ENCODE assay signal across 1 cellular context in the genomic region with DNA sequence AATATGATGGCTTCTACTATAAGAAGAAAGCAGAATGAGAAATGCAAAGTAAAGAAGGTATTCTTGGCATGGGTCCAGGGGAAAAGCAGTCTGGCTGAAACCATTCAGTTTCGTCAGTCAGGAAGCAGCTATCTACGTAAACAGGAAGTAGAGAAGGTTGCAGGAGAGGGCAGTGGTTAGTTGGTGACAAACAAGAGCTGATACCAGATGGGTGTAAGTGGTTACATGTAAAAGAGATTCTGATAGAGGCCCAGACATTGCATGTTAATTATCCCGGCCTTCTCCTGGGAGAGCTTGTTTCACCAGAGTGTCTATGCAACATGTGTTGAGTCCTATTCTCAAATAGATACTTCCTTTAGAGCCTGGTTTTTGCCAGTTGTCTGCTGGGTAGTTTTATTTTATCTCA.
TF ChIP-seq lines count a peak whose summit lies in the region.

No MANE protein-coding gene starts in this region.

TF ChIP-seq in HepG2, 621 proteins besides CTCF, POLR2A, EP300 and RAD21 (continued from another document and continues in another):
- TF ChIP-seq, protein P1, sequence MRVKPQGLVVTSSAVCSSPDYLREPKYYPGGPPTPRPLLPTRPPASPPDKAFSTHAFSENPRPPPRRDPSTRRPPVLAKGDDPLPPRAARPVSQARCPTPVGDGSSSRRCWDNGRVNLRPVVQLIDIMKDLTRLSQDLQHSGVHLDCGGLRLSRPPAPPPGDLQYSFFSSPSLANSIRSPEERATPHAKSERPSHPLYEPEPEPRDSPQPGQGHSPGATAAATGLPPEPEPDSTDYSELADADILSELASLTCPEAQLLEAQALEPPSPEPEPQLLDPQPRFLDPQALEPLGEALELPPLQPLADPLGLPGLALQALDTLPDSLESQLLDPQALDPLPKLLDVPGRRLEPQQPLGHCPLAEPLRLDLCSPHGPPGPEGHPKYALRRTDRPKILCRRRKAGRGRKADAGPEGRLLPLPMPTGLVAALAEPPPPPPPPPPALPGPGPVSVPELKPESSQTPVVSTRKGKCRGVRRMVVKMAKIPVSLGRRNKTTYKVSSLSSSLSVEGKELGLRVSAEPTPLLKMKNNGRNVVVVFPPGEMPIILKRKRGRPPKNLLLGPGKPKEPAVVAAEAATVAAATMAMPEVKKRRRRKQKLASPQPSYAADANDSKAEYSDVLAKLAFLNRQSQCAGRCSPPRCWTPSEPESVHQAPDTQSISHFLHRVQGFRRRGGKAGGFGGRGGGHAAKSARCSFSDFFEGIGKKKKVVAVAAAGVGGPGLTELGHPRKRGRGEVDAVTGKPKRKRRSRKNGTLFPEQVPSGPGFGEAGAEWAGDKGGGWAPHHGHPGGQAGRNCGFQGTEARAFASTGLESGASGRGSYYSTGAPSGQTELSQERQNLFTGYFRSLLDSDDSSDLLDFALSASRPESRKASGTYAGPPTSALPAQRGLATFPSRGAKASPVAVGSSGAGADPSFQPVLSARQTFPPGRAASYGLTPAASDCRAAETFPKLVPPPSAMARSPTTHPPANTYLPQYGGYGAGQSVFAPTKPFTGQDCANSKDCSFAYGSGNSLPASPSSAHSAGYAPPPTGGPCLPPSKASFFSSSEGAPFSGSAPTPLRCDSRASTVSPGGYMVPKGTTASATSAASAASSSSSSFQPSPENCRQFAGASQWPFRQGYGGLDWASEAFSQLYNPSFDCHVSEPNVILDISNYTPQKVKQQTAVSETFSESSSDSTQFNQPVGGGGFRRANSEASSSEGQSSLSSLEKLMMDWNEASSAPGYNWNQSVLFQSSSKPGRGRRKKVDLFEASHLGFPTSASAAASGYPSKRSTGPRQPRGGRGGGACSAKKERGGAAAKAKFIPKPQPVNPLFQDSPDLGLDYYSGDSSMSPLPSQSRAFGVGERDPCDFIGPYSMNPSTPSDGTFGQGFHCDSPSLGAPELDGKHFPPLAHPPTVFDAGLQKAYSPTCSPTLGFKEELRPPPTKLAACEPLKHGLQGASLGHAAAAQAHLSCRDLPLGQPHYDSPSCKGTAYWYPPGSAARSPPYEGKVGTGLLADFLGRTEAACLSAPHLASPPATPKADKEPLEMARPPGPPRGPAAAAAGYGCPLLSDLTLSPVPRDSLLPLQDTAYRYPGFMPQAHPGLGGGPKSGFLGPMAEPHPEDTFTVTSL (CRISPR knock-in tag; IDR thresholded peaks at IDR 0.05; ENCODE audit: borderline replicate concordance) = peak; percentile 58; the same call in 1 of the 2 replicates
- TF ChIP-seq KLF16 (CRISPR knock-in tag; IDR thresholded peaks at IDR 0.05) (0 out of 4 replicates have a peak, but pooled peaks of 1 of the 2 experiments have one; percentile 20), NFIC (IDR thresholded peaks at IDR 0.05; ENCODE audit: low read length) (peak; percentile 85), ZNF317 (CRISPR knock-in tag; IDR thresholded peaks at IDR 0.05) (0 out of 2 replicates have a peak, but pooled peaks have one; percentile 40), RFXAP (CRISPR knock-in tag; IDR thresholded peaks at IDR 0.05; ENCODE audit: borderline replicate concordance) (no peak), GABPA (IDR thresholded peaks at IDR 0.05; ENCODE audit: low read depth, low read length) (0 out of 2 replicates have a peak, but pooled peaks have one; percentile 17), GABPA (CRISPR knock-in tag; IDR thresholded peaks at IDR 0.05; ENCODE audit: low read depth) (peak; percentile 88), PPARG (CRISPR knock-in tag; conservative IDR thresholded peaks at IDR 0.05) (peak; percentile 46), ETV5 (CRISPR knock-in tag; IDR thresholded peaks at IDR 0.05; ENCODE audit: borderline replicate concordance) (peak; percentile 98), CEBPB (IDR thresholded peaks at IDR 0.05; ENCODE audit: borderline replicate concordance, low read depth, low read length) (peak; percentile 24; the same call in 1 of the 2 replicates), ZNF879 (CRISPR knock-in tag; IDR thresholded peaks at IDR 0.05) (no peak), ZNF740 (CRISPR knock-in tag; IDR thresholded peaks at IDR 0.05) (no peak), ZMYM4 (CRISPR knock-in tag; IDR thresholded peaks at IDR 0.05) (peak; percentile 55), ZNF572 (CRISPR knock-in tag; IDR thresholded peaks at IDR 0.05) (no peak), CCAR2 (optimal IDR thresholded peaks at IDR 0.05; ENCODE audit: low read depth, low read length) (no peak), CBX2 (IDR thresholded peaks at IDR 0.05; ENCODE audit: low read depth, low read length) (no peak), CBX2 (CRISPR knock-in tag; IDR thresholded peaks at IDR 0.05; ENCODE audit: low read depth) (no peak), HNF1B (CRISPR knock-in tag; IDR thresholded peaks at IDR 0.05) (0 out of 2 replicates have a peak, but pooled peaks have one; percentile 23), ELF1 (CRISPR knock-in tag; IDR thresholded peaks at IDR 0.05) (peak; percentile 89), SNAPC2 (CRISPR knock-in tag; IDR thresholded peaks at IDR 0.05) (0 out of 2 replicates have a peak, but pooled peaks have one; percentile 58), MEIS2 (CRISPR knock-in tag; IDR thresholded peaks at IDR 0.05) (peak; percentile 66; the same call in 1 of the 2 replicates), ZNF766 (CRISPR knock-in tag; IDR thresholded peaks at IDR 0.05; ENCODE audit: borderline replicate concordance) (peak; percentile 65; the same call in 1 of the 2 replicates), THYN1 (CRISPR knock-in tag; IDR thresholded peaks at IDR 0.05; ENCODE audit: borderline replicate concordance, low read depth) (no peak), YEATS4 (CRISPR knock-in tag; IDR thresholded peaks at IDR 0.05; ENCODE audit: borderline replicate concordance) (peak; percentile 63; the same call in 1 of the 2 replicates), ATF2 (CRISPR knock-in tag; IDR thresholded peaks at IDR 0.05) (peak; percentile 28; the same call in 1 of the 2 replicates), HDAC1 (CRISPR knock-in tag; IDR thresholded peaks at IDR 0.05) (0 out of 2 replicates have a peak, but pooled peaks have one; percentile 31), TARDBP (CRISPR knock-in tag; IDR thresholded peaks at IDR 0.05) (peak; percentile 52; the same call in 1 of the 2 replicates), GATAD2A (CRISPR knock-in tag; IDR thresholded peaks at IDR 0.05) (peak; percentile 87), ZFY (CRISPR knock-in tag; IDR thresholded peaks at IDR 0.05) (0 out of 2 replicates have a peak, but pooled peaks have one; percentile 19), KDM5B (CRISPR knock-in tag; IDR thresholded peaks at IDR 0.05; ENCODE audit: borderline replicate concordance) (no peak), ZGPAT (CRISPR knock-in tag; IDR thresholded peaks at IDR 0.05) (peak; percentile 55; the same call in 1 of the 2 replicates), FOXP1 (IDR thresholded peaks at IDR 0.05) (no peak), FOXP1 (CRISPR knock-in tag; IDR thresholded peaks at IDR 0.05) (peak; percentile 77; the same call in 1 of the 2 replicates), FOXP4 (CRISPR knock-in tag; IDR thresholded peaks at IDR 0.05) (peak; percentile 91), SCMH1 (CRISPR knock-in tag; IDR thresholded peaks at IDR 0.05; ENCODE audit: borderline replicate concordance) (no peak), SMYD3 (CRISPR knock-in tag; IDR thresholded peaks at IDR 0.05) (0 out of 2 replicates have a peak, but pooled peaks have one; percentile 32), ZNF660 (CRISPR knock-in tag; IDR thresholded peaks at IDR 0.05; ENCODE audit: borderline replicate concordance, low read depth) (no peak), ZNF383 (CRISPR knock-in tag; IDR thresholded peaks at IDR 0.05; ENCODE audit: borderline replicate concordance) (no peak), POGZ (CRISPR knock-in tag; IDR thresholded peaks at IDR 0.05) (peak; percentile 84), FOXO1 (CRISPR knock-in tag; IDR thresholded peaks at IDR 0.05) (peak; percentile 93)
- TF ChIP-seq, protein P2, sequence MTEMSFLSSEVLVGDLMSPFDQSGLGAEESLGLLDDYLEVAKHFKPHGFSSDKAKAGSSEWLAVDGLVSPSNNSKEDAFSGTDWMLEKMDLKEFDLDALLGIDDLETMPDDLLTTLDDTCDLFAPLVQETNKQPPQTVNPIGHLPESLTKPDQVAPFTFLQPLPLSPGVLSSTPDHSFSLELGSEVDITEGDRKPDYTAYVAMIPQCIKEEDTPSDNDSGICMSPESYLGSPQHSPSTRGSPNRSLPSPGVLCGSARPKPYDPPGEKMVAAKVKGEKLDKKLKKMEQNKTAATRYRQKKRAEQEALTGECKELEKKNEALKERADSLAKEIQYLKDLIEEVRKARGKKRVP (CRISPR knock-in tag; IDR thresholded peaks at IDR 0.05) = peak in 1 of 2 experiments; percentile 88; a peak in 2 of 4 replicates
- TF ChIP-seq, protein P3, sequence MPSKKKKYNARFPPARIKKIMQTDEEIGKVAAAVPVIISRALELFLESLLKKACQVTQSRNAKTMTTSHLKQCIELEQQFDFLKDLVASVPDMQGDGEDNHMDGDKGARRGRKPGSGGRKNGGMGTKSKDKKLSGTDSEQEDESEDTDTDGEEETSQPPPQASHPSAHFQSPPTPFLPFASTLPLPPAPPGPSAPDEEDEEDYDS (CRISPR knock-in tag; IDR thresholded peaks at IDR 0.05) = 0 out of 2 replicates have a peak, but pooled peaks have one; percentile 17
- TF ChIP-seq, protein P4, sequence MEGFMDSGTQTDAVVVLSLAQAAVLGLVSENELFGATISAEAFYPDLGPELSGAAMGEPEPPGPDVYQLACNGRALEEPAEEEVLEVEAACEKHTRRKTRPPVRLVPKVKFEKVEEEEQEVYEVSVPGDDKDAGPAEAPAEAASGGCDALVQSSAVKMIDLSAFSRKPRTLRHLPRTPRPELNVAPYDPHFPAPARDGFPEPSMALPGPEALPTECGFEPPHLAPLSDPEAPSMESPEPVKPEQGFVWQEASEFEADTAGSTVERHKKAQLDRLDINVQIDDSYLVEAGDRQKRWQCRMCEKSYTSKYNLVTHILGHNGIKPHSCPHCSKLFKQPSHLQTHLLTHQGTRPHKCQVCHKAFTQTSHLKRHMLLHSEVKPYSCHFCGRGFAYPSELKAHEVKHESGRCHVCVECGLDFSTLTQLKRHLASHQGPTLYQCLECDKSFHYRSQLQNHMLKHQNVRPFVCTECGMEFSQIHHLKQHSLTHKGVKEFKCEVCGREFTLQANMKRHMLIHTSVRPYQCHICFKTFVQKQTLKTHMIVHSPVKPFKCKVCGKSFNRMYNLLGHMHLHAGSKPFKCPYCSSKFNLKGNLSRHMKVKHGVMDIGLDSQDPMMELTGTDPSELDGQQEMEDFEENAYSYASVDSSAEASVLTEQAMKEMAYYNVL (CRISPR knock-in tag; IDR thresholded peaks at IDR 0.05; ENCODE audit: borderline replicate concordance) = peak; percentile 94
- TF ChIP-seq, protein P5, sequence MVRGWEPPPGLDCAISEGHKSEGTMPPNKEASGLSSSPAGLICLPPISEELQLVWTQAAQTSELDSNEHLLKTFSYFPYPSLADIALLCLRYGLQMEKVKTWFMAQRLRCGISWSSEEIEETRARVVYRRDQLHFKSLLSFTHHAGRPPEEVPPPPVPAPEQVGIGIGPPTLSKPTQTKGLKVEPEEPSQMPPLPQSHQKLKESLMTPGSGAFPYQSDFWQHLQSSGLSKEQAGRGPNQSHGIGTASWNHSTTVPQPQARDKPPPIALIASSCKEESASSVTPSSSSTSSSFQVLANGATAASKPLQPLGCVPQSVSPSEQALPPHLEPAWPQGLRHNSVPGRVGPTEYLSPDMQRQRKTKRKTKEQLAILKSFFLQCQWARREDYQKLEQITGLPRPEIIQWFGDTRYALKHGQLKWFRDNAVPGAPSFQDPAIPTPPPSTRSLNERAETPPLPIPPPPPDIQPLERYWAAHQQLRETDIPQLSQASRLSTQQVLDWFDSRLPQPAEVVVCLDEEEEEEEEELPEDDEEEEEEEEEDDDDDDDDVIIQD (CRISPR knock-in tag; IDR thresholded peaks at IDR 0.05; ENCODE audit: low read depth) = peak; percentile 90
